ENCODE assay signal across 16 cellular contexts in the genomic region with DNA sequence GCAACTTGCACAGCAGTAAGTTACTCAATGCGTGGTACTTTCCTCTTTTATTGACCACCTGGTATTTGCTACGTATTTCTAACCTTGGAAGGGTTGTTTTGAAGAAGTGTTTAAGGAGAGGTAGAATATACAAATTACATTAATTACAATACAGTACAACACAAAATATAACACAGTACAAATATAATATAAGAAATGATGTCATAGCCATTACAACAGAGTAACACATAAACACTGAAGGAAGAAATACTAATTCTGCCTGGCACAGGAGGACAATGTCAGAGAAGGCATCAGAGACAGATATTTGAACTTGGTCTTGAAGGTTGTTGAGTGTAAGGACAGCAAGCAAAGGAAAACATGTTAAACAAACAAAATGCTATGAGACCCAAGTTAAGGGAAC. TPM values are rescaled to one million over a fixed set of nuclear protein-coding genes. Genes with fewer than 3 reads are reported as not detected.
DNase-seq lines count a peak whose midpoint lies in the region; ATAC-seq, FAIRE-seq and TF ChIP-seq lines count a peak whose summit lies in the region.
"Had no signal": no experiment of that assay in that cellular context is flagged by ENCODE, and none has a peak within 500 bp of the region (broad histone marks: within the 10 kb centered on the region; RNA-seq: fewer than 3 reads in every experiment).

No MANE protein-coding gene starts in this region.

- TF ChIP-seq CTCF in A549 (IDR thresholded peaks at IDR 0.05), result no peak

- H3K36me3 ChIP-seq in HUES6 (ENCODE audit: control insufficient read depth, insufficient read depth, low read length), result peaks cover 4% of the 10 kb centered on the region; the same call in 1 of the 2 replicates

- no peaks in the 10 kb centered on the region for H3K9me3 Mint-ChIP-seq in dendritic cell treated with granulocyte-macrophage colony-stimulating factor and Interleukin-4, amounts not matched to agents 40 ng/mL and 50 ng/mL, for 4 days

- no peak for TF ChIP-seq EP300 in A549 (IDR thresholded peaks at IDR 0.05)

- no peak for ATAC-seq in A549
- peak; percentile 10 for ATAC-seq in GM18907 (IDR thresholded peaks at IDR 0.05; ENCODE audit: unreplicated experiment)
- ATAC-seq: HCT116 had no signal

- CTCF ChIA-PET in A549 (lab: Yijun Ruan, JAX), result interaction anchor here (1.1 kb wide), 1 partner anchor 18 kb away, joined by 3 read pairs; no protein-coding TSS in a partner anchor

- no peaks in the 10 kb centered on the region for H3K9me3 ChIP-seq in A549
- no peaks in the 10 kb centered on the region for H3K9me3 ChIP-seq in HUES6 (ENCODE audit: control insufficient read depth, insufficient read depth, low read depth, low read length)

- no peaks in the 10 kb centered on the region for H3K27me3 ChIP-seq in HUES6 (ENCODE audit: control insufficient read depth, insufficient read depth, low read length)

- no peak overlapping the region for H3K4me3 ChIP-seq in A549
- no peak overlapping the region for H3K4me3 ChIP-seq in HUES6 (ENCODE audit: low read depth, low read length)

- no peak overlapping the region for H3K4me2 ChIP-seq in A549

- H3K4me1 ChIP-seq in A549 (no peaks in the 10 kb centered on the region), HUES6 (ENCODE audit: control insufficient read depth, insufficient read depth, low read length) (peaks cover 56% of the 10 kb centered on the region)

- TF ChIP-seq POLR2A in A549 (IDR thresholded peaks at IDR 0.05; ENCODE audit: low read length), result no peak

- no peak overlapping the region for H3K9ac ChIP-seq in HUES6 (ENCODE audit: low read length)

- H3K27me3 Mint-ChIP-seq in dendritic cell treated with granulocyte-macrophage colony-stimulating factor and Interleukin-4, amounts not matched to agents 40 ng/mL and 50 ng/mL, for 4 days, result no peaks in the 10 kb centered on the region

- H3K27ac Mint-ChIP-seq in dendritic cell treated with granulocyte-macrophage colony-stimulating factor and Interleukin-4, amounts not matched to agents 40 ng/mL and 50 ng/mL, for 4 days, result peak overlapping the region; percentile 48

- H3K4me1 Mint-ChIP-seq in dendritic cell treated with granulocyte-macrophage colony-stimulating factor and Interleukin-4, amounts not matched to agents 40 ng/mL and 50 ng/mL, for 4 days (ENCODE audit: low read depth), result peaks cover 62% of the 10 kb centered on the region

- DNase-seq in A549 (ENCODE audit: low read depth in 1 of 2, low spot score in 1 of 2) (no peak), dermis blood vessel endothelial cell (no peak), medulla oblongata (ENCODE audit: extremely low spot score) (no peak), RCC 7860 (ENCODE audit: low spot score) (no peak), activated gamma-delta T cell (lab: John Stamatoyannopoulos, UW) (no peak)
- DNase-seq: COR-L47; EL; NCI-H187; NCI-H69; NK-92 treated with Interleukin-12 subunit alpha and Interleukin-12 subunit beta, amount 100 ng/mL, for 24 hours; OCI-M1; RPMI8226 had no signal

- POLR2A ChIA-PET in A549 (lab: Yijun Ruan, JAX), result no interaction called here

- 81% methylated on average over 2 of the region's 2 CpGs for WGBS in A549 (ENCODE audit: missing lambda C conversion rate)

- no peak overlapping the region for H3K4me3 Mint-ChIP-seq in dendritic cell treated with granulocyte-macrophage colony-stimulating factor and Interleukin-4, amounts not matched to agents 40 ng/mL and 50 ng/mL, for 4 days

- peak; percentile 18 for FAIRE-seq in A549 (lab: Jason Lieb, UNC)
- no peak for FAIRE-seq in RCC 7860 (lab: Jason Lieb, UNC)

- no peak for TF ChIP-seq RAD21 in A549 (conservative IDR thresholded peaks at IDR 0.05 in 1 of 2, IDR thresholded peaks at IDR 0.05 in 1 of 2)

- H3K27ac ChIP-seq in A549 (no peak overlapping the region), HUES6 (ENCODE audit: low read depth, low read length) (peak overlapping the region; percentile 87)

- no peaks in the 10 kb centered on the region for H3K36me3 Mint-ChIP-seq in dendritic cell treated with granulocyte-macrophage colony-stimulating factor and Interleukin-4, amounts not matched to agents 40 ng/mL and 50 ng/mL, for 4 days (ENCODE audit: low read depth)

- intact Hi-C loops in dendritic cell treated with granulocyte-macrophage colony-stimulating factor and Interleukin-4, amounts not matched to agents 40 ng/mL and 50 ng/mL, for 4 days (cut with micrococcal nuclease), result loop anchor here (5.0 kb wide), 1 partner anchor 36 kb away; no protein-coding TSS in a partner anchor

TF ChIP-seq in A549, 52 proteins besides CTCF, POLR2A, EP300 and RAD21:
- TF ChIP-seq ESRRA (IDR thresholded peaks at IDR 0.05; ENCODE audit: borderline replicate concordance, low read length) (no peak), SMC3 (IDR thresholded peaks at IDR 0.05) (no peak), MYC (IDR thresholded peaks at IDR 0.05; ENCODE audit: borderline replicate concordance, low read length) (no peak)

RNA-seq across cellular contexts. Expression of a gene that starts 25.6 kb away (rescaled TPM):
- 60.7 and 67.3 TPM in 2 replicates for polyA plus RNA-seq in A549 (2011; rRNA removed)
- 21.9 and 22.8 TPM in 2 replicates for polyA plus RNA-seq in A549 (2012; cell fraction: cytosol; rRNA removed)
- polyA plus RNA-seq in A549 (2012; cell fraction: nucleus; rRNA removed), result 17.2 and 29.5 TPM in 2 replicates
- polyA plus RNA-seq in A549 (2017; fragmentation: RNase III; extraction: RNeasy Plus Mini Kit Qiagen cat#74134 plus additional on column Dnase treatment), result 18.9 to 22.2 TPM (median 20.6 TPM) in 3 replicates
- polyA minus RNA-seq in A549 (2011; rRNA and poly(A)+ RNA removed), result 71.6 and 84.6 TPM in 2 replicates
- 0.19 and 0.51 TPM in 2 replicates for total RNA-seq in dermis blood vessel endothelial cell
